In the genomic region with DNA sequence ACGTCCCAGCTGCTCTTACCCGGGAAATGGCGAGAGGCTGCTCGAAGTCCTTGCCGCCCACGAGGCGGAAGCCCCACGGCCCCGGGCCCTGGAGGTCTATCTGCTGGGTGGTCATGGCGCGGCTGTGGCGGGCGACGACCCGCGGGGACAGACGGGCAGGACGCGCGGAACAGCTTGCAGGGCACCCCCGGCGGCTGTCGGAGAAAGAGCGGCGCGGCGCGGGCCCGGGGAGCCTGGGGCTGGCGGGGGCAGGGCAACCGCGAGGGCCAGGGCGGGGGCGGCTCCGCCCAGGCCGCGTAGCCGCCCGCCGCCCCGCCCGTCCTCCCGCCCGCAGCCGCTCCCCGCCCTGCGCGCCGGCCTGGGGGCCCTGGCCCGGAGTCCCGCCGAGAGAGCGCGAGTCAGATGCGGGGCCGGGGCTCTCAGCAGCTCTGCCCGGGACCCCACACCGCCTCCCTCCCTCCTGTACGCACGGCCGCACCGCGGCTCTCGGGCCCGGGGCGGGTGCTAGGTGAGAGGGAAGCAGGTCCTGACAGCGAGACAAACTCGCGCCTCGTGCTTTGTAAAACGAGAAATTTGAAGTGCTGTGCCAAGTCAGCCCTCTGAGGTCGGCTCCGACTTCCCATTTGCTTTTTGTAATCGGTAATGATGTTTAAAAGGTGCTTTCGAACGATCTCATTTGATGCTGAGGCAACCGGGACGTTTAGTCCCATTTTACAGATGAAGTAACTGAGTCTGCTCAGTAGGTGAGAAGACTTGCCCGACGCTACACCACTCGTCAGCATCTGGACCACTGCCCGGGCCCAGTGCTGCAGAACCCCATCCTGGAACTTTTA, we compare ENCODE assay signal across 8 cellular contexts. TPM values are rescaled to one million over a fixed set of nuclear protein-coding genes. Genes with fewer than 3 reads are reported as not detected.
DNase-seq lines count a peak whose midpoint lies in the region; TF ChIP-seq lines count a peak whose summit lies in the region.

A gene with protein sequence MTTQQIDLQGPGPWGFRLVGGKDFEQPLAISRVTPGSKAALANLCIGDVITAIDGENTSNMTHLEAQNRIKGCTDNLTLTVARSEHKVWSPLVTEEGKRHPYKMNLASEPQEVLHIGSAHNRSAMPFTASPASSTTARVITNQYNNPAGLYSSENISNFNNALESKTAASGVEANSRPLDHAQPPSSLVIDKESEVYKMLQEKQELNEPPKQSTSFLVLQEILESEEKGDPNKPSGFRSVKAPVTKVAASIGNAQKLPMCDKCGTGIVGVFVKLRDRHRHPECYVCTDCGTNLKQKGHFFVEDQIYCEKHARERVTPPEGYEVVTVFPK (minus strand): TSS at position 203 of the 833 bp plus-strand sequence. CDS start 88 bp downstream, at position 115.

- WGBS in GM23248 (ENCODE audit: low coverage in 1 of 2, low lambda C conversion rate in 2 of 2, missing lambda C conversion rate in 2 of 2), 2 experiments = 9 to 13% methylated on average over 50 to 66 of the region's 82 CpGs
- 14 to 23% methylated on average over 24 to 50 of the region's 82 CpGs for WGBS in lower leg skin, 2 donors

- peak within 1 kb of the TSS; percentile 97 for H2AFZ ChIP-seq in GM23248
- no peak within 1 kb of the TSS for H2AFZ ChIP-seq in Karpas-422 (ENCODE audit: low read length)

- H3F3A ChIP-seq in GM23248 (ENCODE audit: insufficient read depth) = no peaks in the 10 kb centered on the region; the same call in 1 of the 2 replicates

- H3K36me3 ChIP-seq in GM23248 (ENCODE audit: low read depth) (no peaks in the 10 kb centered on the region), Karpas-422 (ENCODE audit: insufficient read depth, low read length) (no peaks in the 10 kb centered on the region), stomach smooth muscle (ENCODE audit: control insufficient read depth in 2 of 2, insufficient read depth in 2 of 2, low read length in 2 of 2) (no peaks in the 10 kb centered on the region)

- in situ Hi-C loops in GM23248 (cut with MboI) = no loop called here

- TF ChIP-seq POLR2A in lower leg skin (IDR thresholded peaks at IDR 0.05) = no peak

- intact Hi-C loops in lower leg skin (cut with DNase I; ENCODE audit: low total_unique reads) = no loop called here

- H3K4me2 ChIP-seq in GM23248 (ENCODE audit: unreplicated experiment) (peak within 1 kb of the TSS; percentile 100), Karpas-422 (ENCODE audit: low read depth, low read length, poor library complexity, severe bottlenecking) (peak within 1 kb of the TSS; percentile 40)

- H3K79me2 ChIP-seq in GM23248 (ENCODE audit: insufficient read depth) = peaks cover 44% of the 10 kb centered on the region
- H3K79me2 ChIP-seq in Karpas-422 (ENCODE audit: low read length) = no peaks in the 10 kb centered on the region

- H3K4me1 ChIP-seq in GM23248 (ENCODE audit: insufficient read depth) = peaks cover 24% of the 10 kb centered on the region
- H3K4me1 ChIP-seq in Karpas-422 (ENCODE audit: low read length) = peaks cover 29% of the 10 kb centered on the region
- H3K4me1 ChIP-seq in stomach smooth muscle (ENCODE audit: control insufficient read depth, insufficient read depth, low read length) = peaks cover 13% of the 10 kb centered on the region

- H3K27ac ChIP-seq in GM23248 (no peak within 1 kb of the TSS), Karpas-422 (ENCODE audit: low read length) (no peak within 1 kb of the TSS), stomach smooth muscle (ENCODE audit: low read length) (no peak within 1 kb of the TSS)

- H3K4me3 ChIP-seq in GM23248 = peak within 1 kb of the TSS; percentile 99
- no peak within 1 kb of the TSS; the same call in 1 of the 2 replicates for H3K4me3 ChIP-seq in Karpas-422 (ENCODE audit: low read length)
- H3K4me3 ChIP-seq in lower leg skin (ENCODE audit: low read depth, poor library complexity, severe bottlenecking) = peak within 1 kb of the TSS; percentile 90
- peak within 1 kb of the TSS; percentile 62 to 81 for H3K4me3 ChIP-seq in stomach smooth muscle (ENCODE audit: low read length in 2 of 2)

- no peaks in the 10 kb centered on the region for H3K27me3 ChIP-seq in GM23248 (replicated peaks; ENCODE audit: insufficient read depth)
- H3K27me3 ChIP-seq in Karpas-422 (ENCODE audit: low read length) = no peaks in the 10 kb centered on the region
- peaks cover 16 to 43% of the 10 kb centered on the region in 2 donors for H3K27me3 ChIP-seq in stomach smooth muscle (ENCODE audit: control insufficient read depth in 1 of 2, insufficient read depth in 2 of 2, low read length in 2 of 2)

- DNase-seq in DMS79 treated with DMSO at 0.1 percent for 48 hours (lab: John Stamatoyannopoulos, UW) (peak; percentile 4), DMS79 (lab: John Stamatoyannopoulos, UW) (no peak), GM23248 (peak; percentile 87), Karpas-422 (peak; percentile 45), T-helper 9 cell (peak; percentile 3), dermis microvascular lymphatic vessel endothelial cell (ENCODE audit: low read depth in 2 of 2) (peak in 1 of 2 donors; percentile 73), lower leg skin (ENCODE audit: low spot score in 2 of 2) (peak; percentile 58 to 95)

- H3K9ac ChIP-seq in GM23248 = peak within 1 kb of the TSS; percentile 91
- no peak within 1 kb of the TSS for H3K9ac ChIP-seq in Karpas-422 (ENCODE audit: low read length)
- H3K9ac ChIP-seq in stomach smooth muscle (ENCODE audit: low read length in 2 of 2) = peak within 1 kb of the TSS; percentile 41 to 60

- H3K9me3 ChIP-seq in GM23248 (ENCODE audit: low read depth) (no peaks in the 10 kb centered on the region), Karpas-422 (ENCODE audit: low read length) (no peaks in the 10 kb centered on the region), stomach smooth muscle (ENCODE audit: control insufficient read depth in 2 of 2, low read length in 2 of 2) (no peaks in the 10 kb centered on the region)

- no peaks in the 10 kb centered on the region for H3K9me2 ChIP-seq in GM23248 (ENCODE audit: insufficient read depth)
- no peaks in the 10 kb centered on the region for H3K9me2 ChIP-seq in Karpas-422 (replicated peaks; ENCODE audit: insufficient read depth, low read length)

- TF ChIP-seq CTCF in lower leg skin (IDR thresholded peaks at IDR 0.05) = peak in 1 of 3 donors; percentile 20

- no peaks in the 10 kb centered on the region for H4K20me1 ChIP-seq in GM23248 (ENCODE audit: insufficient read depth)
- no peaks in the 10 kb centered on the region for H4K20me1 ChIP-seq in Karpas-422 (ENCODE audit: insufficient read depth, low read depth, low read length)

RNA-seq across cellular contexts. Expression of the gene that starts here (rescaled TPM):
- total RNA-seq in GM23248 (2014; rRNA removed; shearing (Covaris generic)) = 16.3 and 32.0 TPM in 2 replicates
- polyA plus RNA-seq in GM23248 (2016; fragmentation: Nextera tagmentation; extraction: Ambion mirVana) = 143 and 147 TPM in 2 replicates
- total RNA-seq in Karpas-422 (2014; rRNA removed; shearing (Covaris generic); ENCODE audit: low replicate concordance) = 0.22 and 0.54 TPM in 2 replicates
- total RNA-seq in dermis microvascular lymphatic vessel endothelial cell (51.1 and 122 TPM in 2 replicates), lower leg skin (10 to 100 TPM; 46.3 to 85.0 (median 61.4) TPM)

Comparison
In these comparisons a context has a peak if more than half of its experiments do, and no peak if none do; other contexts are left out.
1. RNA of the gene that starts here (total RNA-seq): 46.3 to 85.0 TPM in lower leg skin, 51.1 to 122 TPM in dermis microvascular lymphatic vessel endothelial cell and 16.3 to 32.0 TPM in GM23248; 0.22 to 0.54 TPM in Karpas-422; every median in the first group is over 10 times any median in the second.
2. Peak in DNase-seq and H3K4me2 ChIP-seq in Karpas-422; RNA of the gene not detected or under 1 TPM.